Comparison of ENCODE assay signal across 8 cellular contexts in genomic region chr10:105742923-105743322, GRCh38.
"Had no signal": no experiment of that assay in that cellular context is flagged by ENCODE, and none has a peak within 500 bp of the region (broad histone marks: within the 10 kb centered on the region; RNA-seq: fewer than 3 reads in every experiment).

No MANE protein-coding gene starts in this region.

- ATAC-seq: HCT116, HepG2 had no signal

- H3K4me1 ChIP-seq: HAP-1 had no signal

- H3K9me3 ChIP-seq: HAP-1 had no signal

- H3K27ac ChIP-seq: GM23248, HL-60 had no signal

- DNase-seq: GM23248, GOT3, H7, HFFc6 had no signal

- FAIRE-seq: HepG2 had no signal

- H3K36me3 ChIP-seq: HAP-1 had no signal

- H3K4me3 ChIP-seq: GM23248, HAP-1 had no signal
